Comparison of ENCODE assay signal across 8 cellular contexts in genomic region chr15:50012790-50013189, GRCh38.
"Had no signal": no experiment of that assay in that cellular context is flagged by ENCODE, and none has a peak within 500 bp of the region (broad histone marks: within the 10 kb centered on the region; RNA-seq: fewer than 3 reads in every experiment).

No MANE protein-coding gene starts in this region.

- FAIRE-seq: H54, HTR-8/SVneo had no signal

- H3K27ac ChIP-seq: GM23248 had no signal

- H3K9ac ChIP-seq: GM23248 had no signal

- H3K4me3 ChIP-seq: GM23248 had no signal

- DNase-seq: GM23248, GOT3, H9, HCEC 1CT, Kasumi-1, KG1 had no signal

- H2AFZ ChIP-seq: GM23248 had no signal
